Comparison of ENCODE assay signal across 8 cellular contexts in genomic region chr7:134458341-134458805, GRCh38. TPM values are rescaled to one million over a fixed set of nuclear protein-coding genes. Genes with fewer than 3 reads are reported as not detected.
A peak's percentile ranks its signal among the peaks of the same experiment; 100 is the strongest.
DNase-seq lines count a peak whose midpoint lies in the region; ATAC-seq, FAIRE-seq and TF ChIP-seq lines count a peak whose summit lies in the region.

No MANE protein-coding gene starts in this region.

- no peak; a peak in 1 of 3 replicates for TF ChIP-seq POLR2A in H1 (IDR thresholded peaks at IDR 0.05; ENCODE audit: control extremely low read depth in 1 of 2, low read depth in 2 of 2, low read length in 2 of 2)

- H4K20me1 ChIP-seq in H1 (replicated peaks in 1 of 2; ENCODE audit: control insufficient read depth in 1 of 2, insufficient read depth in 2 of 2, low read length in 2 of 2): peaks cover 5 to 9% of the 10 kb centered on the region in 2 experiments

- H3K4me3 Mint-ChIP-seq in mesothelial cell of epicardium: peak overlapping the region; percentile 83

- H4K91ac ChIP-seq in H1 (replicated peaks; ENCODE audit: insufficient read length, low read length): no peak overlapping the region

- H3K9me3 Mint-ChIP-seq in mesothelial cell of epicardium: no peaks in the 10 kb centered on the region

- no peak overlapping the region for H3K23ac ChIP-seq in H1 (ENCODE audit: insufficient read length)

- H3K79me1 ChIP-seq in H1 (ENCODE audit: low read depth, low read length): peaks cover 4% of the 10 kb centered on the region

- H3K4me1 Mint-ChIP-seq in mesothelial cell of epicardium: peaks cover 23% of the 10 kb centered on the region

- no peak overlapping the region; the same call in 1 of the 2 replicates for H3K27ac ChIP-seq in H1 (ENCODE audit: low read depth, low read length)

- POLR2A ChIA-PET in H1 (lab: Charles Lee; ENCODE audit: partially characterized antibody): interaction anchor here (0.7 to 2.6 kb wide), 9 partner anchors 9 to 866 kb away, joined by 3 to 12 read pairs (median 4); no protein-coding TSS in a partner anchor

- no peak overlapping the region for H2BK20ac ChIP-seq in H1 (ENCODE audit: low read length)

- DNase-seq in NCI-H510A treated with DMSO at 0.1 percent for 48 hours (lab: John Stamatoyannopoulos, UW) (peak; percentile 13), NCI-H510A (lab: John Stamatoyannopoulos, UW) (no peak), NCI-H2227 treated with DMSO at 0.1 percent for 48 hours (lab: John Stamatoyannopoulos, UW) (peak; percentile 42), H1 (ENCODE audit: low read depth in 1 of 2, low spot score in 2 of 2) (peak in 1 of 2 experiments; percentile 79), mesothelial cell of epicardium (ENCODE audit: low spot score in 2 of 2, unreplicated experiment in 2 of 2) (peak; percentile 34 to 65)
- DNase-seq in activated CD8-positive, alpha-beta memory T cell treated with anti-CD3 and anti-CD28 coated beads for 1 hour (ENCODE audit: extremely low read depth in 1 of 2, low read depth in 1 of 2): peak; percentile 16 to 43
- DNase-seq in stimulated activated CD8-positive, alpha-beta memory T cell treated with anti-CD3 and anti-CD28 coated beads, Interleukin-4, amount 100 ng/mL, for 1 hour (ENCODE audit: low read depth in 2 of 2, low spot score in 1 of 2): peak; percentile 17 to 35

- WGBS in H1 (ENCODE audit: extremely low coverage in 1 of 2, insufficient coverage in 1 of 2, insufficient read length in 1 of 2, insufficient replicate concordance in 2 of 2, low coverage in 1 of 2, low lambda C conversion rate in 2 of 2, missing lambda C conversion rate in 1 of 2), 2 experiments: 2% methylated on average over 35 of the region's 37 CpGs; no CpG with 5 or more reads in 1 of the 2 experiments

- peaks cover 0 to 39% of the 10 kb centered on the region in 2 experiments; a peak in 3 of 4 replicates for H3K79me2 ChIP-seq in H1 (ENCODE audit: control insufficient read depth in 1 of 2, insufficient read depth in 2 of 2, low read length in 2 of 2)

- TF ChIP-seq EP300 in H1 (IDR thresholded peaks at IDR 0.05; ENCODE audit: borderline replicate concordance in 1 of 2, low read depth in 2 of 2, low read length in 2 of 2): no peak

- H4K5ac ChIP-seq in H1 (ENCODE audit: insufficient read length, low read depth, low read length): peak overlapping the region; percentile 5

- peak overlapping the region; percentile 83 to 92 (median 87) for H3K4me3 ChIP-seq in H1 (ENCODE audit: extremely low read depth in 1 of 4, insufficient read depth in 2 of 4, low read depth in 3 of 4, low read length in 4 of 4)

- H3K56ac ChIP-seq in H1 (replicated peaks; ENCODE audit: insufficient read length, low read depth, low read length): no peak overlapping the region

- TF ChIP-seq CTCF in H1 (IDR thresholded peaks at IDR 0.05; ENCODE audit: control extremely low read depth in 1 of 3, insufficient read depth in 1 of 3, low read depth in 1 of 3, low read length in 3 of 3) (peak; percentile 20 to 32 (median 23); a peak in 3 of 4 replicates), mesothelial cell of epicardium (IDR thresholded peaks at IDR 0.05; ENCODE audit: unreplicated experiment) (no peak)

- no peak overlapping the region for H3K4ac ChIP-seq in H1 (replicated peaks; ENCODE audit: insufficient read length, low read depth, low read length)

- H3K4me1 ChIP-seq in H1 (replicated peaks in 1 of 4; ENCODE audit: control insufficient read depth in 3 of 4, insufficient read depth in 4 of 4, low read length in 3 of 4): peaks cover 0 to 4% (median 1%) of the 10 kb centered on the region in 4 experiments; a peak in 4 of 7 replicates

- no peaks in the 10 kb centered on the region for H3K27me3 Mint-ChIP-seq in mesothelial cell of epicardium (ENCODE audit: low read depth)

- peaks cover 0 to 2% (median 0%) of the 10 kb centered on the region in 4 experiments; a peak in 2 of 7 replicates for H3K27me3 ChIP-seq in H1 (replicated peaks in 1 of 4; ENCODE audit: control insufficient read depth in 3 of 4, extremely low read depth in 1 of 4, insufficient read depth in 3 of 4, low read length in 3 of 4)

- H3K9ac ChIP-seq in H1 (replicated peaks in 1 of 4; ENCODE audit: extremely low read depth in 1 of 4, low read depth in 3 of 4, low read length in 3 of 4): peak overlapping the region; percentile 56 to 74 (median 69)

- peaks cover 0 to 9% (median 0%) of the 10 kb centered on the region in 4 experiments; a peak in 1 of 8 replicates for H3K36me3 ChIP-seq in H1 (ENCODE audit: control insufficient read depth in 2 of 4, insufficient read depth in 4 of 4, low read length in 3 of 4)

- no peak for FAIRE-seq in H1 (lab: Jason Lieb, UNC)

- CTCF ChIA-PET in H1 (lab: Charles Lee; ENCODE audit: partially characterized antibody): interaction anchor here (0.6 to 5.8 kb wide), 20 partner anchors 10 to 1390 kb away, joined by 3 to 40 read pairs (median 6); partner anchors contain the start of gene AKR1B15

- no peak overlapping the region for H2BK5ac ChIP-seq in H1 (ENCODE audit: low read depth, low read length)

- H3K27ac Mint-ChIP-seq in mesothelial cell of epicardium: no peak overlapping the region

- no peak overlapping the region for H2BK15ac ChIP-seq in H1 (ENCODE audit: low read length)

- ATAC-seq in HG02840 (IDR thresholded peaks at IDR 0.05; ENCODE audit: low FRiP score, unreplicated experiment): peak; percentile 37

- peaks cover 4% of the 10 kb centered on the region; the same call in 1 of the 2 replicates for H3K23me2 ChIP-seq in H1 (ENCODE audit: low read depth, low read length)

- H4K8ac ChIP-seq in H1 (ENCODE audit: extremely low read depth, insufficient read depth, low read length): peak overlapping the region; percentile 84; the same call in 1 of the 2 replicates

- no peak overlapping the region for H3K14ac ChIP-seq in H1 (ENCODE audit: insufficient read length)

- TF ChIP-seq RAD21 in H1 (IDR thresholded peaks at IDR 0.05 in 1 of 2, conservative IDR thresholded peaks at IDR 0.05 in 1 of 2; ENCODE audit: low read depth in 2 of 2, low read length in 2 of 2): no peak

- peak overlapping the region; percentile 7; the same call in 1 of the 2 replicates for H2AFZ ChIP-seq in H1 (ENCODE audit: low read length)

- H3K36me3 Mint-ChIP-seq in mesothelial cell of epicardium: peaks cover 9% of the 10 kb centered on the region

- no peak overlapping the region for H2AK5ac ChIP-seq in H1 (ENCODE audit: low read depth, low read length)

- H3K4me2 ChIP-seq in H1 (ENCODE audit: insufficient read depth in 1 of 2, low read depth in 2 of 2, low read length in 2 of 2): peak overlapping the region; percentile 71

- no peak overlapping the region for H3K18ac ChIP-seq in H1 (ENCODE audit: extremely low read depth, low read length)

- H3K9me3 ChIP-seq in H1 (ENCODE audit: insufficient read depth in 2 of 2, low read depth in 1 of 2, low read length in 1 of 2): no peaks in the 10 kb centered on the region

- no peak overlapping the region for H2BK120ac ChIP-seq in H1 (replicated peaks; ENCODE audit: low read depth, low read length)

- no peak overlapping the region for H2BK12ac ChIP-seq in H1 (ENCODE audit: low read depth, low read length)

TF ChIP-seq in H1, 55 proteins besides CTCF, POLR2A, EP300 and RAD21 (continues in another document):
- no peak for TF ChIP-seq CTBP2 (IDR thresholded peaks at IDR 0.05; ENCODE audit: borderline replicate concordance, insufficient read depth, insufficient read length, low read length)
- TF ChIP-seq RBBP5 (IDR thresholded peaks at IDR 0.05; ENCODE audit: borderline replicate concordance, low read depth, low read length): peak; percentile 71; the same call in 1 of the 2 replicates
- TF ChIP-seq E2F6 (IDR thresholded peaks at IDR 0.05): peak; percentile 49; the same call in 1 of the 2 replicates
- TF ChIP-seq RFX5 (IDR thresholded peaks at IDR 0.05; ENCODE audit: borderline replicate concordance, low read depth, low read length): no peak

RNA-seq across cellular contexts. Expression of gene AKR1B1, which starts 0.5 kb away (rescaled TPM):
- total RNA-seq in H1 (2021; fragmentation: NEBNext Ultra II Directional; extraction: Animal tissue kit (Norgen Biotek cat#: 25700)): 189 and 195 TPM in 2 replicates
- polyA plus RNA-seq in H1 (2011; rRNA removed): 215 and 273 TPM in 2 replicates
- polyA plus RNA-seq in H1 (2011; cell fraction: cytosol; rRNA removed): 257 TPM
- 214 TPM for polyA plus RNA-seq in H1 (2011; cell fraction: nucleus; rRNA removed)
- 196 to 244 TPM (median 233 TPM) in 4 replicates for polyA plus RNA-seq in H1 (2012, experiment 1 of 2)
- polyA plus RNA-seq in H1 (2012, experiment 2 of 2): 315 TPM
- polyA plus RNA-seq in H1 (2013, experiment 1 of 2): 142 TPM
- 141 TPM for polyA plus RNA-seq in H1 (2013, experiment 2 of 2)
- 152 and 157 TPM in 2 replicates for polyA minus RNA-seq in H1 (2011; rRNA and poly(A)+ RNA removed)
- 57.9 TPM for polyA minus RNA-seq in H1 (2011; cell fraction: cytosol; rRNA and poly(A)+ RNA removed)
- polyA minus RNA-seq in H1 (2011; cell fraction: nucleus; rRNA and poly(A)+ RNA removed): 85.7 TPM
- total RNA-seq in mesothelial cell of epicardium: 91.9 to 97.5 TPM (median 95.8 TPM) in 3 replicates
